Comparison of ENCODE assay signal across 1 cellular context in genomic region chr3:111732248-111732879, GRCh38.
TF ChIP-seq lines count a peak whose summit lies in the region.

No MANE protein-coding gene starts in this region.

TF ChIP-seq in HepG2, 621 proteins besides CTCF, POLR2A, EP300 and RAD21 (continued from another document and continues in another):
- TF ChIP-seq PRDM10 (CRISPR knock-in tag; IDR thresholded peaks at IDR 0.05; ENCODE audit: low read depth): peak; percentile 75
- TF ChIP-seq TERF1 (CRISPR knock-in tag; IDR thresholded peaks at IDR 0.05): no peak
- peak; percentile 88 for TF ChIP-seq FOXA3 (CRISPR knock-in tag; IDR thresholded peaks at IDR 0.05)
- peak; percentile 47; the same call in 1 of the 2 replicates for TF ChIP-seq TFAP4 (IDR thresholded peaks at IDR 0.05; ENCODE audit: borderline replicate concordance, low read depth)
- TF ChIP-seq ZNF746 (CRISPR knock-in tag; IDR thresholded peaks at IDR 0.05): no peak
- TF ChIP-seq TOE1 (CRISPR knock-in tag; IDR thresholded peaks at IDR 0.05): no peak
- TF ChIP-seq RBM22 (optimal IDR thresholded peaks at IDR 0.05; ENCODE audit: low read length): no peak
- TF ChIP-seq TEF (CRISPR knock-in tag; IDR thresholded peaks at IDR 0.05): no peak
- no peak for TF ChIP-seq ZBTB20 (CRISPR knock-in tag; IDR thresholded peaks at IDR 0.05; ENCODE audit: borderline replicate concordance, low read depth)
- TF ChIP-seq PITX1 (CRISPR knock-in tag; IDR thresholded peaks at IDR 0.05): peak; percentile 51; the same call in 1 of the 2 replicates
- no peak for TF ChIP-seq MIXL1 (CRISPR knock-in tag; IDR thresholded peaks at IDR 0.05)
- TF ChIP-seq ZNF710 (CRISPR knock-in tag; IDR thresholded peaks at IDR 0.05; ENCODE audit: borderline replicate concordance): no peak
- no peak for TF ChIP-seq YY1 (IDR thresholded peaks at IDR 0.05; ENCODE audit: insufficient read depth, insufficient replicate concordance, low read depth, low read length)
- TF ChIP-seq ZC3H13 (CRISPR knock-in tag; IDR thresholded peaks at IDR 0.05): no peak
- TF ChIP-seq NCOR1 (IDR thresholded peaks at IDR 0.05; ENCODE audit: borderline replicate concordance, low read length): peak; percentile 33; the same call in 1 of the 2 replicates
- no peak for TF ChIP-seq ZXDC (CRISPR knock-in tag; IDR thresholded peaks at IDR 0.05)
- TF ChIP-seq ZNF792 (CRISPR knock-in tag; IDR thresholded peaks at IDR 0.05): peak; percentile 32; the same call in 1 of the 2 replicates
- TF ChIP-seq POLR2AphosphoS2 (IDR thresholded peaks at IDR 0.05; ENCODE audit: low read depth, low read length): no peak
- peak; percentile 86 for TF ChIP-seq DRAP1 (CRISPR knock-in tag; IDR thresholded peaks at IDR 0.05)
- peak; percentile 59 for TF ChIP-seq SKI (IDR thresholded peaks at IDR 0.05; ENCODE audit: partially characterized antibody)
- TF ChIP-seq SNRNP70 (IDR thresholded peaks at IDR 0.05; ENCODE audit: low read depth, low read length): no peak
- 0 out of 2 replicates have a peak, but pooled peaks have one; percentile 49 for TF ChIP-seq FOXO1 (CRISPR knock-in tag; IDR thresholded peaks at IDR 0.05)
- TF ChIP-seq THRA (CRISPR knock-in tag; IDR thresholded peaks at IDR 0.05; ENCODE audit: borderline replicate concordance): peak; percentile 68
- TF ChIP-seq ZEB1 (IDR thresholded peaks at IDR 0.05; ENCODE audit: insufficient replicate concordance, low read depth): peak; percentile 29
- no peak for TF ChIP-seq ZBTB34 (CRISPR knock-in tag; IDR thresholded peaks at IDR 0.05)
- TF ChIP-seq KAT2B (IDR thresholded peaks at IDR 0.05; ENCODE audit: borderline replicate concordance, low read depth, low read length): no peak
- TF ChIP-seq ARHGAP35 (CRISPR knock-in tag; IDR thresholded peaks at IDR 0.05; ENCODE audit: borderline replicate concordance): no peak
- peak; percentile 63; the same call in 1 of the 2 replicates for TF ChIP-seq HOXA3 (CRISPR knock-in tag; IDR thresholded peaks at IDR 0.05)
- no peak; the same call in 1 of the 2 replicates for TF ChIP-seq ZNF552 (CRISPR knock-in tag; IDR thresholded peaks at IDR 0.05; ENCODE audit: borderline replicate concordance)
- 0 out of 2 replicates have a peak, but pooled peaks have one; percentile 39 for TF ChIP-seq TRAFD1 (CRISPR knock-in tag; IDR thresholded peaks at IDR 0.05; ENCODE audit: borderline replicate concordance)
- no peak for TF ChIP-seq FOXA1 (IDR thresholded peaks at IDR 0.05)
- peak; percentile 88 for TF ChIP-seq FOXA1 (CRISPR knock-in tag; IDR thresholded peaks at IDR 0.05)
- TF ChIP-seq ZNF800 (CRISPR knock-in tag; IDR thresholded peaks at IDR 0.05): no peak
